27 cellular contexts compared by ENCODE assay signal in genomic region chr2:107688135-107688534, GRCh38.
"Had no signal": no experiment of that assay in that cellular context is flagged by ENCODE, and none has a peak within 500 bp of the region (broad histone marks: within the 10 kb centered on the region; RNA-seq: fewer than 3 reads in every experiment).

No MANE protein-coding gene starts in this region.

- H3K27ac ChIP-seq: neural progenitor cell, ovary, parathyroid adenoma, psoas muscle, skin epidermis, spleen, stomach, thoracic aorta, thyroid gland, tibial nerve, upper lobe of left lung, vagina had no signal

- H3K9me3 ChIP-seq: ovary, psoas muscle, spleen, stomach, thoracic aorta, thyroid gland, tibial nerve, upper lobe of left lung, vagina had no signal

- H3K4me1 ChIP-seq: parathyroid adenoma, psoas muscle, spleen, stomach, tibial nerve, upper lobe of left lung, vagina had no signal

- DNase-seq: naive thymus-derived CD4-positive, alpha-beta T cell; natural killer cell; occipital lobe; ovary; posterior cingulate gyrus; right cardiac atrium; spleen; stimulated activated CD4-positive, alpha-beta T cell treated with anti-CD3 and anti-CD28 coated beads, Interleukin-12 subunit alpha, Interleukin-12 subunit beta, amount 100 ng/mL, for 4 hours; stimulated activated CD4-positive, alpha-beta T cell treated with anti-CD3 and anti-CD28 coated beads, Interleukin-1b, Interleukin-23, amount 100 ng/mL, for 48 hours; stimulated activated CD4-positive, alpha-beta T cell treated with anti-CD3 and anti-CD28 coated beads, Interleukin-4, amount 100 ng/mL, for 1 hour; stimulated activated CD4-positive, alpha-beta T cell treated with anti-CD3 and anti-CD28 coated beads, Interleukin-4, amount 100 ng/mL, for 4 hours; stimulated activated CD8-positive, alpha-beta memory T cell treated with anti-CD3 and anti-CD28 coated beads, Interleukin-4, amount 100 ng/mL, for 48 hours; stimulated activated naive CD4-positive, alpha-beta T cell; stomach; thyroid gland; trophoblast cell; upper lobe of left lung had no signal

- H3K27me3 ChIP-seq: neural progenitor cell, ovary, spleen, stomach, thyroid gland, tibial nerve, upper lobe of left lung, vagina had no signal

- H3K4me3 ChIP-seq: neural progenitor cell, ovary, psoas muscle, skin epidermis, smooth muscle cell, spleen, stomach, thoracic aorta, thyroid gland, tibial nerve, upper lobe of left lung, vagina had no signal

- H3K4me2 ChIP-seq: neural progenitor cell, smooth muscle cell had no signal

- H3K9ac ChIP-seq: neural progenitor cell, parathyroid adenoma had no signal

- FAIRE-seq: urothelium cell line had no signal

- H3K79me2 ChIP-seq: parathyroid adenoma had no signal

- H3K36me3 ChIP-seq: neural progenitor cell, ovary, spleen, stomach, thoracic aorta, thyroid gland, tibial nerve, upper lobe of left lung, vagina had no signal

- ATAC-seq: naive thymus-derived CD4-positive, alpha-beta T cell; natural killer cell; psoas muscle; sciatic nerve had no signal

- H2AFZ ChIP-seq: neural progenitor cell, parathyroid adenoma had no signal
